In genomic region chr20:14698605-14699373, GRCh38 we compare ENCODE assay signal across 16 cellular contexts.
DNase-seq lines count a peak whose midpoint lies in the region; ATAC-seq, FAIRE-seq and TF ChIP-seq lines count a peak whose summit lies in the region.
"Had no signal": no experiment of that assay in that cellular context is flagged by ENCODE, and none has a peak within 500 bp of the region (broad histone marks: within the 10 kb centered on the region; RNA-seq: fewer than 3 reads in every experiment).

No MANE protein-coding gene starts in this region.

- intact Hi-C loops in right lobe of liver (cut with DNase I), result no loop called here

- H3K9ac ChIP-seq in SK-N-SH (no peak overlapping the region), skeletal muscle tissue (ENCODE audit: low read depth in 1 of 3, low read length in 3 of 3) (peak overlapping the region in 2 of 3 donors; percentile 4 to 34)
- H3K9ac ChIP-seq: BLaER1 had no signal

- FAIRE-seq in endometrium (lab: Jason Lieb, UNC), result peak; percentile 84
- FAIRE-seq: GM18507, H1 had no signal

- no peak for TF ChIP-seq POLR2A in right lobe of liver (IDR thresholded peaks at IDR 0.05)

- no peak overlapping the region for H3K27ac ChIP-seq in SK-N-SH (ENCODE audit: low read depth in 2 of 2, low read length in 1 of 2)
- peak overlapping the region; percentile 34 to 71 (median 58) for H3K27ac ChIP-seq in right lobe of liver
- no peak overlapping the region for H3K27ac ChIP-seq in skeletal muscle tissue (ENCODE audit: low read depth, low read length)
- H3K27ac ChIP-seq: BLaER1, Peyer's patch had no signal

- TF ChIP-seq CTCF in SK-N-SH (IDR thresholded peaks at IDR 0.05) (no peak), right lobe of liver (IDR thresholded peaks at IDR 0.05) (no peak)

- peak overlapping the region; percentile 37; the same call in 1 of the 2 replicates for H2AFZ ChIP-seq in SK-N-SH (ENCODE audit: low read depth)

- H3K4me3 ChIP-seq in SK-N-SH (ENCODE audit: low read depth in 2 of 2, low read length in 1 of 2) (no peak overlapping the region), right lobe of liver (peak overlapping the region in 2 of 3 donors; percentile 9 to 19), skeletal muscle tissue (ENCODE audit: low read length in 3 of 3) (peak overlapping the region in 1 of 3 donors; percentile 17), H7 (ENCODE audit: insufficient read depth, low read depth, low read length) (no peak overlapping the region)
- H3K4me3 ChIP-seq: BLaER1, Peyer's patch had no signal

- H3K79me2 ChIP-seq in SK-N-SH (ENCODE audit: insufficient read depth), result no peaks in the 10 kb centered on the region

- TF ChIP-seq RAD21 in SK-N-SH (IDR thresholded peaks at IDR 0.05; ENCODE audit: low read length), result no peak

- ATAC-seq in SK-N-SH treated with all-trans-retinoic acid at 6 μM for 48 hours, result no peak
- peak; percentile 38 to 55 (median 42) for ATAC-seq in right lobe of liver
- no peak for ATAC-seq in GM19467 (IDR thresholded peaks at IDR 0.05; ENCODE audit: unreplicated experiment)
- ATAC-seq: CD8-positive, alpha-beta T cell; Right ventricle myocardium inferior had no signal

- 89% methylated on average over 3 of the region's 3 CpGs for WGBS in SK-N-SH (ENCODE audit: low lambda C conversion rate)
- WGBS in right lobe of liver (ENCODE audit: insufficient coverage, low coverage, low lambda C conversion rate, missing lambda C conversion rate), result 18% methylated on average over 3 of the region's 3 CpGs

- no peaks in the 10 kb centered on the region for H4K20me1 ChIP-seq in SK-N-SH (ENCODE audit: insufficient read depth)
- H4K20me1 ChIP-seq: BLaER1 had no signal

- no peak for DNase-seq in SK-N-SH
- DNase-seq in right lobe of liver, result no peak
- no peak for DNase-seq in H7
- DNase-seq in retina, result no peak
- DNase-seq: CD8-positive, alpha-beta T cell; NCI-H1417 treated with DMSO at 0.1 percent for 48 hours; NCI-H187 treated with DMSO at 0.1 percent for 48 hours; Peyer's patch had no signal

- POLR2A ChIA-PET in SK-N-SH (lab: Yijun Ruan, JAX), result no interaction called here

- no peaks in the 10 kb centered on the region for H3K9me2 ChIP-seq in SK-N-SH

- no peak overlapping the region for H3K4me2 ChIP-seq in SK-N-SH
- H3K4me2 ChIP-seq: BLaER1 had no signal

- H3F3A ChIP-seq in SK-N-SH (replicated peaks; ENCODE audit: insufficient read depth), result no peaks in the 10 kb centered on the region

- CTCF ChIA-PET in SK-N-SH (lab: Yijun Ruan, JAX), result interaction anchor here (1.4 to 1.5 kb wide), 2 partner anchors 10 to 362 kb away, joined by 3 to 5 read pairs; partner anchors contain the start of gene FLRT3

- no peaks in the 10 kb centered on the region for H3K4me1 ChIP-seq in SK-N-SH (ENCODE audit: control insufficient read depth in 1 of 2, insufficient read depth in 2 of 2, low read depth in 1 of 2, low read length in 1 of 2)
- peaks cover 0 to 24% (median 3%) of the 10 kb centered on the region in 4 donors for H3K4me1 ChIP-seq in right lobe of liver
- no peaks in the 10 kb centered on the region for H3K4me1 ChIP-seq in skeletal muscle tissue (ENCODE audit: control insufficient read depth in 3 of 3, insufficient read depth in 3 of 3, low read length in 3 of 3)
- H3K4me1 ChIP-seq: BLaER1 had no signal

- no peaks in the 10 kb centered on the region for H3K9me3 ChIP-seq in SK-N-SH
- no peaks in the 10 kb centered on the region for H3K9me3 ChIP-seq in right lobe of liver
- no peaks in the 10 kb centered on the region for H3K9me3 ChIP-seq in skeletal muscle tissue (ENCODE audit: control insufficient read depth in 3 of 3, low read length in 3 of 3)
- H3K9me3 ChIP-seq: BLaER1, Peyer's patch had no signal

- H3K27me3 ChIP-seq in SK-N-SH (ENCODE audit: insufficient read depth) (no peaks in the 10 kb centered on the region), right lobe of liver (no peaks in the 10 kb centered on the region), skeletal muscle tissue (ENCODE audit: control insufficient read depth in 3 of 3, insufficient read depth in 3 of 3, low read length in 3 of 3) (no peaks in the 10 kb centered on the region), H7 (ENCODE audit: control insufficient read depth, insufficient read depth, low read length) (no peaks in the 10 kb centered on the region)
- H3K27me3 ChIP-seq: BLaER1, Peyer's patch had no signal

- no peak for TF ChIP-seq EP300 in SK-N-SH (IDR thresholded peaks at IDR 0.05; ENCODE audit: borderline replicate concordance in 1 of 2, low read depth in 1 of 2, low read length in 1 of 2)

- H3K36me3 ChIP-seq in SK-N-SH (replicated peaks in 1 of 2; ENCODE audit: control insufficient read depth in 1 of 2, insufficient read depth in 2 of 2, low read length in 1 of 2) (no peaks in the 10 kb centered on the region), right lobe of liver (no peaks in the 10 kb centered on the region), skeletal muscle tissue (ENCODE audit: control insufficient read depth in 3 of 3, insufficient read depth in 3 of 3, low read length in 3 of 3) (no peaks in the 10 kb centered on the region), H7 (replicated peaks; ENCODE audit: control insufficient read depth, insufficient read depth, low read length) (no peaks in the 10 kb centered on the region)
- H3K36me3 ChIP-seq: BLaER1, Peyer's patch had no signal

TF ChIP-seq in SK-N-SH, 30 proteins besides CTCF, POLR2A, EP300 and RAD21 (continues in another document):
- no peak for TF ChIP-seq GABPA (IDR thresholded peaks at IDR 0.05; ENCODE audit: low read depth)
- no peak for TF ChIP-seq YY1 (IDR thresholded peaks at IDR 0.05; ENCODE audit: low read depth)
- TF ChIP-seq NFIC (IDR thresholded peaks at IDR 0.05; ENCODE audit: borderline replicate concordance), result no peak
- no peak for TF ChIP-seq TAF1 (IDR thresholded peaks at IDR 0.05; ENCODE audit: borderline replicate concordance, low read depth, low read length)
- no peak for TF ChIP-seq PBX3 (IDR thresholded peaks at IDR 0.05)
- no peak for TF ChIP-seq FOSL2 (IDR thresholded peaks at IDR 0.05; ENCODE audit: borderline replicate concordance, low read depth)
- no peak for TF ChIP-seq NRF1 (IDR thresholded peaks at IDR 0.05; ENCODE audit: low read depth, low read length)
- TF ChIP-seq FOXJ3 (CRISPR knock-in tag; IDR thresholded peaks at IDR 0.05), result no peak
- TF ChIP-seq CHD2 (IDR thresholded peaks at IDR 0.05; ENCODE audit: low read length, partially characterized antibody), result no peak
- TF ChIP-seq TCF12 (IDR thresholded peaks at IDR 0.05), result no peak
- TF ChIP-seq RCOR1 (IDR thresholded peaks at IDR 0.05; ENCODE audit: low read length), result no peak
- TF ChIP-seq RXRA (IDR thresholded peaks at IDR 0.05; ENCODE audit: borderline replicate concordance, low read depth), result no peak

TF ChIP-seq in SK-N-SH treated with all-trans-retinoic acid at 6 μM for 48 hours, 23 proteins besides CTCF, POLR2A, EP300 and RAD21:
- no peak for TF ChIP-seq RARB (CRISPR knock-in tag; IDR thresholded peaks at IDR 0.05)
- TF ChIP-seq ZFP3 (CRISPR knock-in tag; IDR thresholded peaks at IDR 0.05), result no peak
- TF ChIP-seq ZC3H10 (CRISPR knock-in tag; IDR thresholded peaks at IDR 0.05), result no peak
- no peak for TF ChIP-seq SNAI2 (CRISPR knock-in tag; IDR thresholded peaks at IDR 0.05)
- TF ChIP-seq ARNTL (CRISPR knock-in tag; IDR thresholded peaks at IDR 0.05; ENCODE audit: borderline replicate concordance, low read depth), result no peak
- no peak for TF ChIP-seq PPARA (CRISPR knock-in tag; IDR thresholded peaks at IDR 0.05; ENCODE audit: borderline replicate concordance)
- TF ChIP-seq CREB5 (CRISPR knock-in tag; IDR thresholded peaks at IDR 0.05; ENCODE audit: low read depth), result no peak
- TF ChIP-seq TOX (CRISPR knock-in tag; IDR thresholded peaks at IDR 0.05; ENCODE audit: borderline replicate concordance), result no peak
- TF ChIP-seq ISL1 (CRISPR knock-in tag; IDR thresholded peaks at IDR 0.05), result no peak
TF ChIP-seq in SK-N-SH treated with all-trans-retinoic acid at 6 μM for 48 hours: peak in this region for 0.

Comparison
In these comparisons a context has a peak if more than half of its experiments do, and no peak if none do; other contexts are left out.
1. H3K27ac ChIP-seq: peak in right lobe of liver (3 of 3); none in SK-N-SH (0 of 2) and skeletal muscle tissue (single experiment).
2. H3K4me3 ChIP-seq: peak in right lobe of liver (2 of 3); none in SK-N-SH (0 of 2) and H7 (single experiment).
3. ATAC-seq: peak in right lobe of liver (4 of 4); none in SK-N-SH treated with all-trans-retinoic acid at 6 μM for 48 hours (single experiment) and GM19467 (single experiment).